16 cellular contexts compared by ENCODE assay signal in the genomic region with DNA sequence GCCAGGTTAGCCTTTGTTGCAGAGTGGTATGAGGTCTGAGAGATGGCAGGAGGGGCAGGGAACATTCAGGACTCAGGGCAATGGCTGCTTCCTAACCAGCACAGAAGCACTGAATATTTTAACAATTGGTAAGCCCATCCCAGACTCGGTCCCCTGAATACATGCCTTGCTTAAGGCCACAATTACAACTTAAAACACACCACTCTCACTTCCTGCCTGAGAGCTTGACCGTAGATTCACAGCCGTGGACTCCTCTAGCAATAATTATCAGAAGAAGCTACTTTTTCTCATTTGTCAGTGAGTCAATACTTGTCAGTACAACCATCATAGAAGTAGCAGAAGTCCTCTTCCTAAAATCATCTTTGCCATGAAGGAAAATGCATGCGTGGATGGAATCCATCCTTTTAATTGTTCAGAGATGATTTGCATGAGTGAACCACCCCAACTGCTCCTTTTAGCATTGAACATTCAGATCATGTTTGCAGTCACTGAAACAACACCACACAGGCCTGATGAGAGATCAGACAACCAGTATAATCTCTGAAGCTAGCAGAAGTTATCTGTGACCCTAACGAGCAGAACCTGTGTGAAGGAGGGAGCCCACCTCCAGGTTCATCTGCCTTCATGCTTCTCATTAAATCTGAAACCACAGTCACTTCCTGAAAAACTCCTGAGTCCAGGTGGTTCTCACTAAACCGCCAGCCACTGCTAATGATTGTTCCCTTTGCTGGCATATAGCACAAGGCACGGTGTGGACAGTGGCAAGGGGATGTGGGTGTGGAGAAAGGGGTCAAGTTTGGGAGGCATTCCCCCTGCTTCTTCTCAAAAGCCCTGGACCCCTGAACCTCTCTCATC.
A peak's percentile ranks its signal among the peaks of the same experiment; 100 is the strongest.
DNase-seq lines count a peak whose midpoint lies in the region; ATAC-seq and TF ChIP-seq lines count a peak whose summit lies in the region.
"Had no signal": no experiment of that assay in that cellular context is flagged by ENCODE, and none has a peak within 500 bp of the region (broad histone marks: within the 10 kb centered on the region; RNA-seq: fewer than 3 reads in every experiment).

No MANE protein-coding gene starts in this region.

- no peak for DNase-seq in DND-41
- peak; percentile 26 for DNase-seq in Jurkat, Clone E6-1 (ENCODE audit: low read depth, low spot score)
- DNase-seq in WTC11 (ENCODE audit: low spot score) = no peak
- no peak for DNase-seq in CD14-positive monocyte (ENCODE audit: low spot score)
- DNase-seq in colonic mucosa = no peak
- DNase-seq: activated naive CD8-positive, alpha-beta T cell treated with anti-CD3 and anti-CD28 coated beads, Interleukin-2, amount 50 U/mL, for 24 hours; mesenchymal stem cell; NCI-H1436; NCI-H82; trophoblast cell had no signal

- TF ChIP-seq CTCF in DND-41 (IDR thresholded peaks at IDR 0.05; ENCODE audit: borderline replicate concordance, extremely low read depth, low read length, poor library complexity, severe bottlenecking) (no peak), WTC11 (IDR thresholded peaks at IDR 0.05) (no peak), CD14-positive monocyte (IDR thresholded peaks at IDR 0.05) (no peak), colonic mucosa (IDR thresholded peaks at IDR 0.05) (no peak)

- no peak overlapping the region for H2AFZ ChIP-seq in DND-41 (ENCODE audit: low read depth, low read length)

- intact Hi-C loops in CD14-positive monocyte (cut with micrococcal nuclease) = no loop called here
- intact Hi-C loops in colonic mucosa (cut with DNase I) = no loop called here

- H3K9me3 ChIP-seq in DND-41 (ENCODE audit: insufficient read depth, low read length, severe bottlenecking) (peaks cover under 1% of the 10 kb centered on the region), colonic mucosa (no peaks in the 10 kb centered on the region)
- H3K9me3 ChIP-seq: SJSA1 had no signal

- H3K4me1 Mint-ChIP-seq in WTC11 = peaks cover 5% of the 10 kb centered on the region; the same call in 1 of the 2 replicates
- no peaks in the 10 kb centered on the region for H3K4me1 Mint-ChIP-seq in CD14-positive monocyte
- H3K4me1 Mint-ChIP-seq: activated naive CD8-positive, alpha-beta T cell treated with anti-CD3 and anti-CD28 coated beads, Interleukin-2, amount 50 U/mL, for 24 hours had no signal

- no peaks in the 10 kb centered on the region for H3K36me3 ChIP-seq in DND-41 (ENCODE audit: insufficient read depth, low read length)
- H3K36me3 ChIP-seq in colonic mucosa = no peaks in the 10 kb centered on the region
- H3K36me3 ChIP-seq: SJSA1 had no signal

- POLR2A ChIA-PET in WTC11 (lab: Charles Lee) = no interaction called here

- H3K79me2 ChIP-seq in DND-41 (ENCODE audit: insufficient read depth, low read length) = no peaks in the 10 kb centered on the region

- H3K4me3 ChIP-seq in DND-41 (ENCODE audit: low read depth in 1 of 2, low read length in 2 of 2) (no peak overlapping the region), colonic mucosa (no peak overlapping the region)
- H3K4me3 ChIP-seq in Jurkat, Clone E6-1 (ENCODE audit: low read length) = no peak overlapping the region
- H3K4me3 ChIP-seq: SJSA1 had no signal

- H3K4me1 ChIP-seq in DND-41 (ENCODE audit: insufficient read depth, low read length) (no peaks in the 10 kb centered on the region), colonic mucosa (no peaks in the 10 kb centered on the region)
- H3K4me1 ChIP-seq: SJSA1 had no signal

- H3K27ac Mint-ChIP-seq in WTC11 = no peak overlapping the region
- no peak overlapping the region for H3K27ac Mint-ChIP-seq in CD14-positive monocyte
- H3K27ac Mint-ChIP-seq: activated naive CD8-positive, alpha-beta T cell treated with anti-CD3 and anti-CD28 coated beads, Interleukin-2, amount 50 U/mL, for 24 hours had no signal

- H3K36me3 Mint-ChIP-seq in WTC11 = no peaks in the 10 kb centered on the region; the same call in 1 of the 2 replicates
- H3K36me3 Mint-ChIP-seq in CD14-positive monocyte = no peaks in the 10 kb centered on the region

- CTCF ChIA-PET in WTC11 (lab: Charles Lee) = no interaction called here

- H3K4me3 Mint-ChIP-seq in WTC11 (no peak overlapping the region), CD14-positive monocyte (no peak overlapping the region)
- H3K4me3 Mint-ChIP-seq: activated naive CD8-positive, alpha-beta T cell treated with anti-CD3 and anti-CD28 coated beads, Interleukin-2, amount 50 U/mL, for 24 hours had no signal

- H3K9me3 Mint-ChIP-seq in WTC11 (peaks cover 10% of the 10 kb centered on the region), CD14-positive monocyte (peaks cover 5 to 20% (median 11%) of the 10 kb centered on the region in 7 donors)

- no peaks in the 10 kb centered on the region for H4K20me1 ChIP-seq in DND-41 (ENCODE audit: insufficient read depth, low read length)

- ATAC-seq in DND-41 (ENCODE audit: insufficient read depth, low read depth) = peak; percentile 39; the same call in 1 of the 3 replicates
- ATAC-seq in GM19455 (IDR thresholded peaks at IDR 0.05; ENCODE audit: unreplicated experiment) = peak; percentile 71
- peak; percentile 58 for ATAC-seq in HG02870 (IDR thresholded peaks at IDR 0.05; ENCODE audit: unreplicated experiment)
- ATAC-seq in activated CD4-positive, CD25-positive, alpha-beta regulatory T cell treated with anti-CD3 and anti-CD28 coated beads, Interleukin-2, amount 50 U/mL, for 24 hours = no peak
- no peak for ATAC-seq in WTC11
- ATAC-seq: activated naive CD8-positive, alpha-beta T cell treated with anti-CD3 and anti-CD28 coated beads, Interleukin-2, amount 50 U/mL, for 24 hours; esophagus mucosa had no signal

- no peak overlapping the region for H3K9ac ChIP-seq in DND-41 (ENCODE audit: low read depth, low read length)
- H3K9ac ChIP-seq in colonic mucosa (ENCODE audit: low read depth in 2 of 2, low read length in 2 of 2) = no peak overlapping the region

- H3K27ac ChIP-seq in DND-41 (ENCODE audit: low read length) = no peak overlapping the region
- no peak overlapping the region for H3K27ac ChIP-seq in colonic mucosa
- H3K27ac ChIP-seq: SJSA1, VCaP had no signal

- H3K27me3 Mint-ChIP-seq in WTC11 (ENCODE audit: low read depth) (no peaks in the 10 kb centered on the region), CD14-positive monocyte (ENCODE audit: low read depth in 3 of 3) (peaks cover 0 to 1% (median 1%) of the 10 kb centered on the region in 3 donors)

- H3K27me3 ChIP-seq in DND-41 (ENCODE audit: insufficient read depth, low read length, poor library complexity) (no peaks in the 10 kb centered on the region), colonic mucosa (no peaks in the 10 kb centered on the region)

- no peak overlapping the region for H3K4me2 ChIP-seq in DND-41 (ENCODE audit: insufficient read depth, low read length)

TF ChIP-seq in WTC11, 78 proteins besides CTCF, POLR2A, EP300 and RAD21:
- TF ChIP-seq, protein P1, sequence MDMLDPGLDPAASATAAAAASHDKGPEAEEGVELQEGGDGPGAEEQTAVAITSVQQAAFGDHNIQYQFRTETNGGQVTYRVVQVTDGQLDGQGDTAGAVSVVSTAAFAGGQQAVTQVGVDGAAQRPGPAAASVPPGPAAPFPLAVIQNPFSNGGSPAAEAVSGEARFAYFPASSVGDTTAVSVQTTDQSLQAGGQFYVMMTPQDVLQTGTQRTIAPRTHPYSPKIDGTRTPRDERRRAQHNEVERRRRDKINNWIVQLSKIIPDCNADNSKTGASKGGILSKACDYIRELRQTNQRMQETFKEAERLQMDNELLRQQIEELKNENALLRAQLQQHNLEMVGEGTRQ (CRISPR knock-in tag; IDR thresholded peaks at IDR 0.05) = no peak
- TF ChIP-seq NR1H2 (CRISPR knock-in tag; IDR thresholded peaks at IDR 0.05) (no peak), RELA (CRISPR knock-in tag; IDR thresholded peaks at IDR 0.05; ENCODE audit: borderline replicate concordance) (no peak), JUN (CRISPR knock-in tag; IDR thresholded peaks at IDR 0.05) (no peak), GRHL2 (CRISPR knock-in tag; IDR thresholded peaks at IDR 0.05; ENCODE audit: insufficient replicate concordance, severe bottlenecking) (no peak)

Comparison
In these comparisons a context has a peak if more than half of its experiments do, and no peak if none do; other contexts are left out.
1. ATAC-seq: peak in DND-41 (single experiment), GM19455 (single experiment) and HG02870 (single experiment); none in activated CD4-positive, CD25-positive, alpha-beta regulatory T cell treated with anti-CD3 and anti-CD28 coated beads, Interleukin-2, amount 50 U/mL, for 24 hours (0 of 2) and WTC11 (single experiment).